8 cellular contexts compared by ENCODE assay signal in the genomic region with DNA sequence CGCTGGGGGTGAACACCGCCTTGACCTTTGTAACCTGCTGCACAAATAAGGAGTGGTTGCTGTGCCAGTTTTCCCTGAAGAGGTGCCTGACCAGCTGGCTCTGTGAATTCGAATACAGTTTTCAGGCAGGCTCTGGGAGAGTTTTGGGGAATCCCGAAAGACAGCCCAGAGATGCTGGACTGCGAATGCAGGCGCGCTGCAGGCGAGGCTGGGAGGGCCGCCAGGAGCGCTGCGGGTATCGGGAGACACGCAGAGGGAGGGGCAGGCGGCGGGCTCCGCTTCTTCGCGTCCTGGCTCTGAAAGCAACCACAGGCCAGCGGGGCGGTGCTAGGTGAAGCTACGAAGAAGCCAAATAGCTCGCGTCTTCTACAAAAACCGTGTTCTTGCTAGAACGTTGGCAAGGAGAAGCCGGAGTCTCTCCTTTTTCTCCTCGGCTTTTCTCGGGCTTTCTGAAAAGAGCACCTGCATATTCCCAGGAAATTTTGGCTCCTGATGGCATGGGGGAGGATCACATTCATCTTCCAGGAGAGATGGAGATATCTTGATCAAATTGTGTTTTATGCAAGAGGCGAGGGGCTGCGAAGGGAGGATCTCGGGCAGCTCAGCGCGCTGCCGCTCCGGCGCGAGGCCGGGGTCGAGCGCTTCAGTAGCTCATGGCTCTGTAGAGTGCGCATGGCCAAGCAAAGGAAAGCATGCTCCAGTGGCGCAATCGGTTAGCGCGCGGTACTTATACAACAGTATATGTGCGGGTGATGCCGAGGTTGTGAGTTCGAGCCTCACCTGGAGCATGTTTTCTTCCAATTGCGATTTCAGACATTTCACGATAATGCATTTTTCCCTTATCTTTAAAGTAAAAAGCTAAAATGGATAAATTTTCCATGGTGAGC.
DNase-seq lines count a peak whose midpoint lies in the region; ATAC-seq, FAIRE-seq and TF ChIP-seq lines count a peak whose summit lies in the region.

No MANE protein-coding gene starts in this region.

- peak overlapping the region; percentile 44 for H3K4me3 ChIP-seq in WERI-Rb-1 (ENCODE audit: low read depth, low read length)
- H3K4me3 ChIP-seq in epithelial cell of proximal tubule (ENCODE audit: low read depth, low read length): peak overlapping the region; percentile 60
- peak overlapping the region; percentile 27 for H3K4me3 ChIP-seq in parathyroid adenoma (ENCODE audit: low read depth, low read length)

- no peak for ATAC-seq in GM18502 (IDR thresholded peaks at IDR 0.05; ENCODE audit: poor library complexity, unreplicated experiment)

- DNase-seq in EH (ENCODE audit: low read depth): peak; percentile 28
- DNase-seq in HUDEP-2 (lab: John Stamatoyannopoulos, UW; ENCODE audit: unreplicated experiment in 76 of 76): peak in 71 of 76 experiments; percentile 37 to 94 (median 76)
- peak; percentile 69 for DNase-seq in WERI-Rb-1
- DNase-seq in epithelial cell of proximal tubule (ENCODE audit: low read depth): no peak
- DNase-seq in HTR-8/SVneo (ENCODE audit: insufficient read length, low spot score): no peak
- no peak for DNase-seq in GDM1 (lab: John Stamatoyannopoulos, UW)

- TF ChIP-seq CTCF in WERI-Rb-1 (IDR thresholded peaks at IDR 0.05; ENCODE audit: low read depth, low read length) (peak; percentile 32; the same call in 1 of the 2 replicates), epithelial cell of proximal tubule (conservative IDR thresholded peaks at IDR 0.05; ENCODE audit: low read depth, low read length) (no peak), parathyroid adenoma (IDR thresholded peaks at IDR 0.05) (no peak)

- H3K9ac ChIP-seq in parathyroid adenoma: no peak overlapping the region

- H3K9me3 ChIP-seq in WERI-Rb-1 (ENCODE audit: severe bottlenecking): peaks cover 26% of the 10 kb centered on the region
- H3K9me3 ChIP-seq in parathyroid adenoma (ENCODE audit: control insufficient read depth, low read length): no peaks in the 10 kb centered on the region

- H3K27ac ChIP-seq in WERI-Rb-1 (no peak overlapping the region), parathyroid adenoma (no peak overlapping the region)

- H3K36me3 ChIP-seq in WERI-Rb-1 (no peaks in the 10 kb centered on the region), parathyroid adenoma (ENCODE audit: control insufficient read depth, insufficient read depth, low read length) (no peaks in the 10 kb centered on the region)

- H3K79me2 ChIP-seq in parathyroid adenoma: no peaks in the 10 kb centered on the region

- H3K4me2 ChIP-seq in parathyroid adenoma (ENCODE audit: low read length): peak overlapping the region; percentile 45

- no peak for FAIRE-seq in HTR-8/SVneo (lab: Jason Lieb, UNC)

- H2AFZ ChIP-seq in parathyroid adenoma: peak overlapping the region; percentile 35

- H3K4me1 ChIP-seq in parathyroid adenoma: no peaks in the 10 kb centered on the region

- H3K27me3 ChIP-seq in WERI-Rb-1 (ENCODE audit: insufficient read depth, low read depth, severe bottlenecking) (peaks cover 99% of the 10 kb centered on the region), parathyroid adenoma (ENCODE audit: control insufficient read depth, insufficient read depth, low read length) (peaks cover 3% of the 10 kb centered on the region)

Comparison
In these comparisons a context has a peak if more than half of its experiments do, and no peak if none do; other contexts are left out.
1. DNase-seq: peak in EH (single experiment), HUDEP-2 (71 of 76) and WERI-Rb-1 (single experiment); none in epithelial cell of proximal tubule (single experiment), HTR-8/SVneo (single experiment) and GDM1 (single experiment).
2. Peak in every context shown above with its lines, with median percentiles within 50 percentile points of each other: H3K4me3 ChIP-seq.